In genomic region chr18:54679318-54680149, GRCh38 we compare ENCODE assay signal across 7 cellular contexts.
DNase-seq lines count a peak whose midpoint lies in the region; ATAC-seq and TF ChIP-seq lines count a peak whose summit lies in the region.

No MANE protein-coding gene starts in this region.

- peak; percentile 40 for DNase-seq in GM10248 (ENCODE audit: extremely low spot score)
- peak; percentile 15 for DNase-seq in NCI-H774 (lab: John Stamatoyannopoulos, UW)
- peak; percentile 64 for DNase-seq in mammary epithelial cell
- DNase-seq in stimulated activated CD4-positive, alpha-beta T cell treated with anti-CD3 and anti-CD28 coated beads, Interleukin-1b, Interleukin-23, amount 100 ng/mL, for 48 hours = no peak

- H3K4me3 ChIP-seq in mammary epithelial cell (replicated peaks in 1 of 3; ENCODE audit: insufficient read depth in 1 of 3, low read depth in 2 of 3, low read length in 3 of 3) = no peak overlapping the region
- H3K4me3 ChIP-seq in liver (ENCODE audit: low read depth in 1 of 3, low read length in 3 of 3) = no peak overlapping the region

- no TSS peak for BruUV-seq in mammary epithelial cell (replicated peaks; lab: Mats Ljungman, UMichigan)

- H3K4me1 ChIP-seq in mammary epithelial cell (ENCODE audit: insufficient read depth, low read length) = no peaks in the 10 kb centered on the region
- no peaks in the 10 kb centered on the region for H3K4me1 ChIP-seq in liver (ENCODE audit: control insufficient read depth in 4 of 4, insufficient read depth in 4 of 4, low read length in 3 of 4)

- H3K4me2 ChIP-seq in mammary epithelial cell (ENCODE audit: insufficient read depth, low read depth, low read length) = no peak overlapping the region

- 38% methylated on average over 4 of the region's 4 CpGs for WGBS in mammary epithelial cell (ENCODE audit: low coverage, missing lambda C conversion rate)
- 36% methylated on average over 4 of the region's 4 CpGs for WGBS in liver

- no peaks in the 10 kb centered on the region for H3K9me3 ChIP-seq in mammary epithelial cell (replicated peaks; ENCODE audit: insufficient read depth, low read length)
- no peaks in the 10 kb centered on the region for H3K9me3 ChIP-seq in liver (ENCODE audit: control insufficient read depth in 4 of 4, low read length in 3 of 4)

- peak; percentile 65 for ATAC-seq in HG02763 (IDR thresholded peaks at IDR 0.05; ENCODE audit: unreplicated experiment)
- ATAC-seq in GM21619 (IDR thresholded peaks at IDR 0.05; ENCODE audit: unreplicated experiment) = no peak

- no peaks in the 10 kb centered on the region for H4K20me1 ChIP-seq in mammary epithelial cell (ENCODE audit: insufficient read depth, low read length)

- CTCF ChIA-PET in GM10248 (lab: Yijun Ruan, JAX) (interaction anchor here (0.8 to 1.0 kb wide), 2 partner anchors 8 kb away, joined by 3 read pairs; no protein-coding TSS in a partner anchor), mammary epithelial cell (lab: Charles Lee; ENCODE audit: low non-redundant PET) (interaction anchor here (0.5 to 0.6 kb wide), 3 partner anchors 235 to 356 kb away, joined by 3 to 5 read pairs (median 3); no protein-coding TSS in a partner anchor)

- TF ChIP-seq CTCF in GM10248 (IDR thresholded peaks at IDR 0.05; ENCODE audit: control extremely low read depth, extremely low read depth, low read depth, missing control alignments) = peak; percentile 21
- peak; percentile 55 to 63 for TF ChIP-seq CTCF in mammary epithelial cell (conservative IDR thresholded peaks at IDR 0.05 in 1 of 2, IDR thresholded peaks at IDR 0.05 in 1 of 2; ENCODE audit: extremely low read depth in 1 of 2, insufficient read depth in 1 of 2, low read depth in 1 of 2, low read length in 2 of 2)
- peak; percentile 67 for TF ChIP-seq CTCF in liver (IDR thresholded peaks at IDR 0.05; ENCODE audit: low read depth, low read length, missing input control)

- intact Hi-C loops in mammary epithelial cell (cut with micrococcal nuclease) = loop anchor here (1.0 to 10.0 kb wide), 5 partner anchors 96 to 304 kb away; partner anchors contain the start of gene RAB27B

- no peak overlapping the region for H2AFZ ChIP-seq in mammary epithelial cell (ENCODE audit: low read depth, low read length)

- H3K36me3 ChIP-seq in mammary epithelial cell (ENCODE audit: insufficient read depth, low read length) (no peaks in the 10 kb centered on the region), liver (ENCODE audit: control insufficient read depth in 4 of 4, insufficient read depth in 3 of 4, low read depth in 1 of 4, low read length in 3 of 4) (no peaks in the 10 kb centered on the region)

- peak; percentile 97 to 98 for TF ChIP-seq RAD21 in liver (IDR thresholded peaks at IDR 0.05)

- no peaks in the 10 kb centered on the region for H3K79me2 ChIP-seq in mammary epithelial cell (ENCODE audit: insufficient read depth, low read length)

- H3K9ac ChIP-seq in mammary epithelial cell (ENCODE audit: insufficient read depth, low read length) (no peak overlapping the region), liver (ENCODE audit: low read depth in 1 of 2, low read length in 2 of 2) (no peak overlapping the region)

- POLR2A ChIA-PET in GM10248 (lab: Yijun Ruan, JAX) = no interaction called here

- H3K27ac ChIP-seq in mammary epithelial cell (ENCODE audit: insufficient read depth, low read depth, low read length) = no peak overlapping the region
- no peak overlapping the region for H3K27ac ChIP-seq in liver (ENCODE audit: low read depth in 1 of 2, low read length in 2 of 2)

- no peaks in the 10 kb centered on the region for H3K27me3 ChIP-seq in mammary epithelial cell (ENCODE audit: insufficient read depth, low read length)
- no peaks in the 10 kb centered on the region for H3K27me3 ChIP-seq in liver (ENCODE audit: control insufficient read depth in 4 of 4, insufficient read depth in 4 of 4, low read length in 3 of 4)

- in situ Hi-C loops in mammary epithelial cell (cut with MboI; ENCODE audit: low sequenced_read_pairs in 2 of 2) = loop anchor here (5.0 kb wide), 2 partner anchors 268 to 303 kb away; no protein-coding TSS in a partner anchor

- dilution Hi-C loops in mammary epithelial cell (cut with HindIII; ENCODE audit: low sequenced_read_pairs) = loop anchor here (25.0 kb wide), 1 partner anchor 308 kb away; no protein-coding TSS in a partner anchor

TF ChIP-seq in liver, 16 proteins besides CTCF, POLR2A, EP300 and RAD21:
- no peak for TF ChIP-seq SP1 (IDR thresholded peaks at IDR 0.05)
- no peak for TF ChIP-seq EGR1 (IDR thresholded peaks at IDR 0.05; ENCODE audit: low read depth in 2 of 2)
- TF ChIP-seq ZBTB33 (IDR thresholded peaks at IDR 0.05) = no peak
- no peak for TF ChIP-seq HNF4A (conservative IDR thresholded peaks at IDR 0.05)
- no peak for TF ChIP-seq ATF3 (IDR thresholded peaks at IDR 0.05)
- TF ChIP-seq RXRA (IDR thresholded peaks at IDR 0.05) = no peak
- no peak for TF ChIP-seq YY1 (IDR thresholded peaks at IDR 0.05)
- TF ChIP-seq TAF1 (conservative IDR thresholded peaks at IDR 0.05) = no peak
- TF ChIP-seq FOXA1 (IDR thresholded peaks at IDR 0.05) = no peak
- no peak for TF ChIP-seq HNF4G (IDR thresholded peaks at IDR 0.05)
- no peak for TF ChIP-seq GABPA (IDR thresholded peaks at IDR 0.05 in 1 of 2, conservative IDR thresholded peaks at IDR 0.05 in 1 of 2)
- TF ChIP-seq JUND (IDR thresholded peaks at IDR 0.05) = no peak
- TF ChIP-seq, protein P1, sequence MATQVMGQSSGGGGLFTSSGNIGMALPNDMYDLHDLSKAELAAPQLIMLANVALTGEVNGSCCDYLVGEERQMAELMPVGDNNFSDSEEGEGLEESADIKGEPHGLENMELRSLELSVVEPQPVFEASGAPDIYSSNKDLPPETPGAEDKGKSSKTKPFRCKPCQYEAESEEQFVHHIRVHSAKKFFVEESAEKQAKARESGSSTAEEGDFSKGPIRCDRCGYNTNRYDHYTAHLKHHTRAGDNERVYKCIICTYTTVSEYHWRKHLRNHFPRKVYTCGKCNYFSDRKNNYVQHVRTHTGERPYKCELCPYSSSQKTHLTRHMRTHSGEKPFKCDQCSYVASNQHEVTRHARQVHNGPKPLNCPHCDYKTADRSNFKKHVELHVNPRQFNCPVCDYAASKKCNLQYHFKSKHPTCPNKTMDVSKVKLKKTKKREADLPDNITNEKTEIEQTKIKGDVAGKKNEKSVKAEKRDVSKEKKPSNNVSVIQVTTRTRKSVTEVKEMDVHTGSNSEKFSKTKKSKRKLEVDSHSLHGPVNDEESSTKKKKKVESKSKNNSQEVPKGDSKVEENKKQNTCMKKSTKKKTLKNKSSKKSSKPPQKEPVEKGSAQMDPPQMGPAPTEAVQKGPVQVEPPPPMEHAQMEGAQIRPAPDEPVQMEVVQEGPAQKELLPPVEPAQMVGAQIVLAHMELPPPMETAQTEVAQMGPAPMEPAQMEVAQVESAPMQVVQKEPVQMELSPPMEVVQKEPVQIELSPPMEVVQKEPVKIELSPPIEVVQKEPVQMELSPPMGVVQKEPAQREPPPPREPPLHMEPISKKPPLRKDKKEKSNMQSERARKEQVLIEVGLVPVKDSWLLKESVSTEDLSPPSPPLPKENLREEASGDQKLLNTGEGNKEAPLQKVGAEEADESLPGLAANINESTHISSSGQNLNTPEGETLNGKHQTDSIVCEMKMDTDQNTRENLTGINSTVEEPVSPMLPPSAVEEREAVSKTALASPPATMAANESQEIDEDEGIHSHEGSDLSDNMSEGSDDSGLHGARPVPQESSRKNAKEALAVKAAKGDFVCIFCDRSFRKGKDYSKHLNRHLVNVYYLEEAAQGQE (IDR thresholded peaks at IDR 0.05) = no peak
- TF ChIP-seq, protein P2, sequence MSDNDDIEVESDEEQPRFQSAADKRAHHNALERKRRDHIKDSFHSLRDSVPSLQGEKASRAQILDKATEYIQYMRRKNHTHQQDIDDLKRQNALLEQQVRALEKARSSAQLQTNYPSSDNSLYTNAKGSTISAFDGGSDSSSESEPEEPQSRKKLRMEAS (IDR thresholded peaks at IDR 0.05) = no peak
- TF ChIP-seq FOXA2 (IDR thresholded peaks at IDR 0.05) = no peak
- TF ChIP-seq NR2F2 (IDR thresholded peaks at IDR 0.05) = no peak
